16 cellular contexts compared by ENCODE assay signal in genomic region chr15:71316911-71317310, GRCh38.
A peak's percentile ranks its signal among the peaks of the same experiment; 100 is the strongest.
DNase-seq lines count a peak whose midpoint lies in the region; ATAC-seq and TF ChIP-seq lines count a peak whose summit lies in the region.
"Had no signal": no experiment of that assay in that cellular context is flagged by ENCODE, and none has a peak within 500 bp of the region (broad histone marks: within the 10 kb centered on the region; RNA-seq: fewer than 3 reads in every experiment).

No MANE protein-coding gene starts in this region.

- POLR2A ChIA-PET in AG04450 (lab: Yijun Ruan, JAX) = interaction anchor here (1.0 to 1.4 kb wide), 2 partner anchors 16 to 77 kb away, joined by 3 to 5 read pairs; no protein-coding TSS in a partner anchor
- POLR2A ChIA-PET in PC-3 (lab: Charles Lee; ENCODE audit: unreplicated experiment) = no interaction called here

- H3K27ac ChIP-seq in AG04450 (ENCODE audit: low read depth, low read length) (peak overlapping the region; percentile 81), PC-3 (ENCODE audit: low read length) (no peak overlapping the region), tibial artery (peak overlapping the region; percentile 42 to 44)
- H3K27ac ChIP-seq: 22Rv1; BLaER1 treated with 17β-estradiol and CSF1 and Interleukin-3, amounts not matched to agents 10 nM and 100 nM; HL-60 had no signal

- CTCF ChIA-PET in AG04450 (lab: Charles Lee) = no interaction called here
- CTCF ChIA-PET in PC-3 (lab: Charles Lee) = no interaction called here

- intact Hi-C loops in PC-3 (cut with micrococcal nuclease) = no loop called here
- intact Hi-C loops in tibial artery (cut with DNase I; ENCODE audit: low total_unique reads) = loop anchor here (10.0 kb wide), 1 partner anchor 92 kb away; no protein-coding TSS in a partner anchor

- no peaks in the 10 kb centered on the region for H3K9me2 ChIP-seq in PC-3 (replicated peaks; ENCODE audit: low read length)

- peaks cover 20% of the 10 kb centered on the region for H3K36me3 ChIP-seq in PC-3 (ENCODE audit: low read depth, low read length)
- no peaks in the 10 kb centered on the region for H3K36me3 ChIP-seq in tibial artery
- H3K36me3 ChIP-seq: BLaER1 treated with 17β-estradiol and CSF1 and Interleukin-3, amounts not matched to agents 10 nM and 100 nM; HAP-1 had no signal

- DNase-seq in AG04450 (ENCODE audit: low read depth, low spot score) = no peak
- DNase-seq in PC-3 = peak; percentile 14
- DNase-seq in iris pigment epithelial cell (ENCODE audit: low read depth) = peak; percentile 41
- no peak for DNase-seq in tibial artery
- DNase-seq in RPMI8226 = no peak
- DNase-seq in NCI-H1417 treated with DMSO at 0.1 percent for 48 hours (lab: John Stamatoyannopoulos, UW) = no peak
- DNase-seq in activated gamma-delta T cell treated with Interleukin-2 at 50 U/mL for 16 hours = no peak
- DNase-seq: CD4-positive, CD25-positive, alpha-beta regulatory T cell; DMS53; KBM-7 had no signal

- H2AFZ ChIP-seq in PC-3 (ENCODE audit: low read length) = no peak overlapping the region

- TF ChIP-seq CTCF in AG04450 (IDR thresholded peaks at IDR 0.05; ENCODE audit: low read depth, low read length) (no peak), PC-3 (conservative IDR thresholded peaks at IDR 0.05; ENCODE audit: low read depth, low read length) (no peak), tibial artery (IDR thresholded peaks at IDR 0.05) (no peak)

- H4K20me1 ChIP-seq in PC-3 (ENCODE audit: low read length) = no peaks in the 10 kb centered on the region
- H4K20me1 ChIP-seq: BLaER1 treated with 17β-estradiol and CSF1 and Interleukin-3, amounts not matched to agents 10 nM and 100 nM had no signal

- H3F3A ChIP-seq in PC-3 (ENCODE audit: low read length, unreplicated experiment) = no peaks in the 10 kb centered on the region

- BruUV-seq in PC-3 (replicated peaks; lab: Mats Ljungman, UMichigan) = no TSS peak

- no peak overlapping the region for H3K4me2 ChIP-seq in PC-3 (ENCODE audit: low read length)
- H3K4me2 ChIP-seq: BLaER1 treated with 17β-estradiol and CSF1 and Interleukin-3, amounts not matched to agents 10 nM and 100 nM had no signal

- H3K4me1 ChIP-seq in PC-3 (ENCODE audit: insufficient read depth, low read length) (no peaks in the 10 kb centered on the region), tibial artery (peaks cover 0 to 16% (median 5%) of the 10 kb centered on the region in 4 donors)
- H3K4me1 ChIP-seq: BLaER1 treated with 17β-estradiol and CSF1 and Interleukin-3, amounts not matched to agents 10 nM and 100 nM; HAP-1 had no signal

- H3K9ac ChIP-seq in PC-3 (ENCODE audit: low read length) = no peak overlapping the region
- H3K9ac ChIP-seq: BLaER1 treated with 17β-estradiol and CSF1 and Interleukin-3, amounts not matched to agents 10 nM and 100 nM had no signal

- no peak for ATAC-seq in PC-3
- no peak for ATAC-seq in GM21723 (IDR thresholded peaks at IDR 0.05; ENCODE audit: unreplicated experiment)
- ATAC-seq: GM12878 had no signal

- no peaks in the 10 kb centered on the region for H3K79me2 ChIP-seq in PC-3 (ENCODE audit: low read length)

- H3K4me3 ChIP-seq in AG04450 (ENCODE audit: low read depth, low read length) (no peak overlapping the region), PC-3 (ENCODE audit: low read length) (no peak overlapping the region), tibial artery (no peak overlapping the region)
- H3K4me3 ChIP-seq: BLaER1 treated with 17β-estradiol and CSF1 and Interleukin-3, amounts not matched to agents 10 nM and 100 nM; GM12878; HAP-1 had no signal

- H3K9me3 ChIP-seq in AG04450 (ENCODE audit: control insufficient read depth, insufficient read depth, low read length) (peaks cover 5% of the 10 kb centered on the region; the same call in 1 of the 2 replicates), PC-3 (ENCODE audit: low read length) (no peaks in the 10 kb centered on the region), tibial artery (no peaks in the 10 kb centered on the region)

- H3K27me3 ChIP-seq in AG04450 (ENCODE audit: control insufficient read depth, insufficient read depth, low read length) (no peaks in the 10 kb centered on the region), PC-3 (ENCODE audit: low read length) (no peaks in the 10 kb centered on the region), tibial artery (no peaks in the 10 kb centered on the region)
- H3K27me3 ChIP-seq: BLaER1 treated with 17β-estradiol and CSF1 and Interleukin-3, amounts not matched to agents 10 nM and 100 nM had no signal

Comparison
In these comparisons a context has a peak if more than half of its experiments do, and no peak if none do; other contexts are left out.
1. DNase-seq: peak in PC-3 (single experiment) and iris pigment epithelial cell (single experiment); none in AG04450 (single experiment), tibial artery (0 of 2), RPMI8226 (single experiment), NCI-H1417 treated with DMSO at 0.1 percent for 48 hours (single experiment) and activated gamma-delta T cell treated with Interleukin-2 at 50 U/mL for 16 hours (single experiment).